11 cellular contexts compared by ENCODE assay signal in the genomic region with DNA sequence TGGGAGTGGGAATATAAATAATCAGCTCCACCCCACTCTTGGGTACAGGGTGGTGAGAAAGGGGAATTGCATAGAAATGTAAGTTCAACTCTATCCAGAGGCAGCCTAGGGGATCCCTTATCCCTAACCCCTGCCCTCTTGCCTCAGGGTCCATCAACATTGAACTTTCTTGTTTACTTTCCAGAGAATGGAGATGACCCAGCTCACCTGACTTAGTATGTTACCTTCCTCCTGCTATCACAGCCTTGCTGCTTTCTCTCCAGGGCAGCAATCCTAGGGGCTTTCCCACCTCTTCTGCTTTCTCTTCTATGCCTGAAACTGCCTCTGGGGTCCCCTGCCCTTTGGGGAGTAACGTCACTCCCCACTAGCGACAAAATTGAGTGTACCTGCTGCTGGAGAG. TPM values are rescaled to one million over a fixed set of nuclear protein-coding genes. Genes with fewer than 3 reads are reported as not detected.
DNase-seq lines count a peak whose midpoint lies in the region; ATAC-seq and TF ChIP-seq lines count a peak whose summit lies in the region.
"Had no signal": no experiment of that assay in that cellular context is flagged by ENCODE, and none has a peak within 500 bp of the region (broad histone marks: within the 10 kb centered on the region; RNA-seq: fewer than 3 reads in every experiment).

No MANE protein-coding gene starts in this region.

- no peaks in the 10 kb centered on the region for H3K27me3 Mint-ChIP-seq in activated CD8-positive, alpha-beta T cell treated with anti-CD3 and anti-CD28 coated beads for 36 hours
- peaks cover 44% of the 10 kb centered on the region for H3K27me3 Mint-ChIP-seq in activated CD8-positive, alpha-beta T cell treated with anti-CD3 and anti-CD28 coated beads, Interleukin-2, amount 10 ng/mL, durations not matched to agents 7 days and 5 days (ENCODE audit: low read depth)
- H3K27me3 Mint-ChIP-seq in naive B cell, result peaks cover 20 to 49% (median 42%) of the 10 kb centered on the region in 3 donors

- H3K27ac ChIP-seq in colonic mucosa, result peak overlapping the region; percentile 99
- peak overlapping the region; percentile 94 to 99 (median 96) for H3K27ac ChIP-seq in transverse colon
- no peak overlapping the region for H3K27ac ChIP-seq in SJCRH30

- POLR2A ChIA-PET in activated CD8-positive, alpha-beta T cell treated with anti-CD3 and anti-CD28 coated beads for 36 hours (lab: Charles Lee), result interaction anchor here (0.8 to 1.9 kb wide), 2 partner anchors 10 to 19 kb away, joined by 3 to 4 read pairs; no protein-coding TSS in a partner anchor
- POLR2A ChIA-PET in activated CD8-positive, alpha-beta T cell treated with anti-CD3 and anti-CD28 coated beads, Interleukin-2, amount 10 ng/mL, durations not matched to agents 7 days and 5 days (lab: Charles Lee), result no interaction called here

- no peaks in the 10 kb centered on the region for H3K36me3 Mint-ChIP-seq in activated CD8-positive, alpha-beta T cell treated with anti-CD3 and anti-CD28 coated beads for 36 hours (ENCODE audit: low read depth)
- H3K36me3 Mint-ChIP-seq in activated CD8-positive, alpha-beta T cell treated with anti-CD3 and anti-CD28 coated beads, Interleukin-2, amount 10 ng/mL, durations not matched to agents 7 days and 5 days (ENCODE audit: low read depth), result no peaks in the 10 kb centered on the region
- H3K36me3 Mint-ChIP-seq in naive B cell, result no peaks in the 10 kb centered on the region
- H3K36me3 Mint-ChIP-seq: stimulated activated effector memory CD8-positive, alpha-beta T cell treated with anti-CD3 and anti-CD28 coated beads, Interleukin-12 subunit alpha, Interleukin-12 subunit beta, amount 100 ng/mL, for 72 hours had no signal

- no peaks in the 10 kb centered on the region for H3K9me3 ChIP-seq in colonic mucosa
- no peaks in the 10 kb centered on the region for H3K9me3 ChIP-seq in transverse colon
- H3K9me3 ChIP-seq in SJCRH30 (replicated peaks), result no peaks in the 10 kb centered on the region

- no peak for TF ChIP-seq EP300 in transverse colon (IDR thresholded peaks at IDR 0.05; ENCODE audit: low read depth)

- no peaks in the 10 kb centered on the region for H3K9me3 Mint-ChIP-seq in activated CD8-positive, alpha-beta T cell treated with anti-CD3 and anti-CD28 coated beads for 36 hours
- no peaks in the 10 kb centered on the region for H3K9me3 Mint-ChIP-seq in activated CD8-positive, alpha-beta T cell treated with anti-CD3 and anti-CD28 coated beads, Interleukin-2, amount 10 ng/mL, durations not matched to agents 7 days and 5 days (ENCODE audit: insufficient read depth)
- no peaks in the 10 kb centered on the region for H3K9me3 Mint-ChIP-seq in naive B cell
- H3K9me3 Mint-ChIP-seq: stimulated activated effector memory CD8-positive, alpha-beta T cell treated with anti-CD3 and anti-CD28 coated beads, Interleukin-12 subunit alpha, Interleukin-12 subunit beta, amount 100 ng/mL, for 72 hours had no signal

- peak overlapping the region in 1 of 2 donors; percentile 87 for H3K9ac ChIP-seq in colonic mucosa (ENCODE audit: low read depth in 2 of 2, low read length in 2 of 2)

- H3K36me3 ChIP-seq in colonic mucosa (no peaks in the 10 kb centered on the region), transverse colon (no peaks in the 10 kb centered on the region), SJCRH30 (no peaks in the 10 kb centered on the region)

- intact Hi-C loops in activated CD8-positive, alpha-beta T cell treated with anti-CD3 and anti-CD28 coated beads for 36 hours (cut with micrococcal nuclease), result no loop called here
- intact Hi-C loops in colonic mucosa (cut with DNase I), result no loop called here
- intact Hi-C loops in transverse colon (cut with DNase I; ENCODE audit: low total_unique reads), result no loop called here

- CTCF ChIA-PET in activated CD8-positive, alpha-beta T cell treated with anti-CD3 and anti-CD28 coated beads for 36 hours (lab: Charles Lee), result interaction anchor here (1.0 to 12.0 kb wide), 5 partner anchors 16 to 61 kb away, joined by 3 to 143 read pairs (median 4); partner anchors contain the start of gene STAT6
- CTCF ChIA-PET in activated CD8-positive, alpha-beta T cell treated with anti-CD3 and anti-CD28 coated beads, Interleukin-2, amount 10 ng/mL, durations not matched to agents 7 days and 5 days (lab: Charles Lee), result interaction anchor here (0.6 to 2.4 kb wide), 3 partner anchors 9 to 52 kb away, joined by 4 to 8 read pairs (median 6); partner anchors contain the start of gene STAT6

- H3K4me3 Mint-ChIP-seq in activated CD8-positive, alpha-beta T cell treated with anti-CD3 and anti-CD28 coated beads for 36 hours, result no peak overlapping the region
- no peak overlapping the region for H3K4me3 Mint-ChIP-seq in activated CD8-positive, alpha-beta T cell treated with anti-CD3 and anti-CD28 coated beads, Interleukin-2, amount 10 ng/mL, durations not matched to agents 7 days and 5 days
- H3K4me3 Mint-ChIP-seq in naive B cell, result peak overlapping the region in 2 of 8 donors; percentile 72 to 84
- H3K4me3 Mint-ChIP-seq: stimulated activated effector memory CD8-positive, alpha-beta T cell treated with anti-CD3 and anti-CD28 coated beads, Interleukin-12 subunit alpha, Interleukin-12 subunit beta, amount 100 ng/mL, for 72 hours had no signal

- 44 to 60% methylated on average over 2 of the region's 2 CpGs for WGBS in transverse colon (ENCODE audit: low coverage in 1 of 2), 2 donors

- DNase-seq in activated CD8-positive, alpha-beta T cell treated with anti-CD3 and anti-CD28 coated beads for 36 hours, result peak; percentile 26
- DNase-seq in activated CD8-positive, alpha-beta T cell treated with anti-CD3 and anti-CD28 coated beads, Interleukin-2, amount 10 ng/mL, durations not matched to agents 7 days and 5 days, result no peak
- DNase-seq in colonic mucosa (peak; percentile 17), naive B cell (no peak), transverse colon (peak; percentile 5), NCI-H2029 (lab: John Stamatoyannopoulos, UW) (no peak), NCI-H1694 (lab: John Stamatoyannopoulos, UW) (no peak), SJCRH30 (no peak)
- DNase-seq: NCI-H446 treated with DMSO at 0.1 percent for 48 hours had no signal

- ATAC-seq in activated CD8-positive, alpha-beta T cell treated with anti-CD3 and anti-CD28 coated beads for 36 hours, result no peak
- no peak for ATAC-seq in activated CD8-positive, alpha-beta T cell treated with anti-CD3 and anti-CD28 coated beads, Interleukin-2, amount 10 ng/mL, durations not matched to agents 7 days and 5 days
- peak; percentile 27 to 40 for ATAC-seq in naive B cell (ENCODE audit: low read depth in 2 of 2)
- ATAC-seq: stimulated activated effector memory CD8-positive, alpha-beta T cell treated with anti-CD3 and anti-CD28 coated beads, Interleukin-12 subunit alpha, Interleukin-12 subunit beta, amount 100 ng/mL, for 72 hours had no signal

- in situ Hi-C loops in transverse colon (cut with MboI; ENCODE audit: low pct_ligation_motif_present in 1 of 4, low pct_unique_long_range_greater_than_20kb in 1 of 4, low sequenced_read_pairs in 3 of 4), result no loop called here

- H3K4me3 ChIP-seq in colonic mucosa (peak overlapping the region; percentile 86), transverse colon (no peak overlapping the region), SJCRH30 (no peak overlapping the region)

- H3K4me1 Mint-ChIP-seq in activated CD8-positive, alpha-beta T cell treated with anti-CD3 and anti-CD28 coated beads for 36 hours (ENCODE audit: low read depth), result peaks cover 11% of the 10 kb centered on the region
- peaks cover 4% of the 10 kb centered on the region for H3K4me1 Mint-ChIP-seq in activated CD8-positive, alpha-beta T cell treated with anti-CD3 and anti-CD28 coated beads, Interleukin-2, amount 10 ng/mL, durations not matched to agents 7 days and 5 days (ENCODE audit: low read depth)
- peaks cover 6 to 13% (median 12%) of the 10 kb centered on the region in 3 donors for H3K4me1 Mint-ChIP-seq in naive B cell

- H3K4me1 ChIP-seq in colonic mucosa (peaks cover 5% of the 10 kb centered on the region), transverse colon (peaks cover 40 to 78% (median 64%) of the 10 kb centered on the region in 4 donors), SJCRH30 (peaks cover 46% of the 10 kb centered on the region)

- no peaks in the 10 kb centered on the region for H3K27me3 ChIP-seq in colonic mucosa
- H3K27me3 ChIP-seq in transverse colon, result no peaks in the 10 kb centered on the region
- peaks cover 12% of the 10 kb centered on the region for H3K27me3 ChIP-seq in SJCRH30

- TF ChIP-seq POLR2A in transverse colon (IDR thresholded peaks at IDR 0.05), result no peak

- no peak overlapping the region for H3K27ac Mint-ChIP-seq in activated CD8-positive, alpha-beta T cell treated with anti-CD3 and anti-CD28 coated beads for 36 hours
- H3K27ac Mint-ChIP-seq in activated CD8-positive, alpha-beta T cell treated with anti-CD3 and anti-CD28 coated beads, Interleukin-2, amount 10 ng/mL, durations not matched to agents 7 days and 5 days, result no peak overlapping the region
- peak overlapping the region in 1 of 6 donors; percentile 32 for H3K27ac Mint-ChIP-seq in naive B cell

- TF ChIP-seq CTCF in activated CD8-positive, alpha-beta T cell treated with anti-CD3 and anti-CD28 coated beads for 36 hours (IDR thresholded peaks at IDR 0.05), result no peak
- TF ChIP-seq CTCF in colonic mucosa (IDR thresholded peaks at IDR 0.05), result no peak
- TF ChIP-seq CTCF in transverse colon (IDR thresholded peaks at IDR 0.05), result no peak

RNA-seq across cellular contexts. Expression of gene LRP1, which starts 2.7 kb away (rescaled TPM):
- 1 to 10 TPM; 1.5 to 1.9 TPM for total RNA-seq in activated CD8-positive, alpha-beta T cell treated with anti-CD3 and anti-CD28 coated beads for 36 hours
- total RNA-seq in activated CD8-positive, alpha-beta T cell treated with anti-CD3 and anti-CD28 coated beads, Interleukin-2, amount 10 ng/mL, durations not matched to agents 7 days and 5 days, result under 1 TPM; 0.39 to 0.40 TPM
- 100 to 1,000 TPM; 107 to 123 TPM for total RNA-seq in colonic mucosa
- under 1 TPM in 3 of 6 donors, not detected in 3; 0.04 to 0.55 (median 0.09) TPM for polyA plus RNA-seq in naive B cell (ENCODE audit: low read depth in 6 of 6)
- total RNA-seq in transverse colon, result 100 to 1,000 TPM in 3 of 4 donors, 10 to 100 TPM in 1; 94.3 to 248 (median 199) TPM
- total RNA-seq in SJCRH30 (2014; rRNA removed; shearing (Covaris generic)), result 53.7 and 58.6 TPM in 2 replicates

RNA-seq across cellular contexts. Expression of gene LRP1-AS, which starts 16.5 kb away (rescaled TPM):
- total RNA-seq in activated CD8-positive, alpha-beta T cell treated with anti-CD3 and anti-CD28 coated beads for 36 hours, result not detected
- total RNA-seq in activated CD8-positive, alpha-beta T cell treated with anti-CD3 and anti-CD28 coated beads, Interleukin-2, amount 10 ng/mL, durations not matched to agents 7 days and 5 days, result not detected
- total RNA-seq in colonic mucosa (not detected), transverse colon (not detected)
- polyA plus RNA-seq in naive B cell (ENCODE audit: low read depth in 6 of 6), result not detected
- 1.1 and 1.3 TPM in 2 replicates for total RNA-seq in SJCRH30 (2014; rRNA removed; shearing (Covaris generic))
- total RNA-seq: T-helper 1 cell treated with Interleukin-12 subunit alpha and Interleukin-12 subunit beta and Interleukin-4 antibody, amounts not matched to agents 30 ng/mL and 1 ng/mL, for 36 hours had no signal

RNA-seq across cellular contexts. Expression of gene STAT6, which starts 19.8 kb away (rescaled TPM):
- total RNA-seq in activated CD8-positive, alpha-beta T cell treated with anti-CD3 and anti-CD28 coated beads for 36 hours, result 100 to 1,000 TPM; 207 to 209 TPM
- 100 to 1,000 TPM; 189 TPM for total RNA-seq in activated CD8-positive, alpha-beta T cell treated with anti-CD3 and anti-CD28 coated beads, Interleukin-2, amount 10 ng/mL, durations not matched to agents 7 days and 5 days
- total RNA-seq in colonic mucosa (100 to 1,000 TPM; 161 to 181 TPM), transverse colon (100 to 1,000 TPM; 181 to 318 (median 198) TPM)
- polyA plus RNA-seq in naive B cell (ENCODE audit: low read depth in 6 of 6), result 100 to 1,000 TPM in 5 of 6 donors, 10 to 100 TPM in 1; 88.2 to 172 (median 159) TPM
- 15.1 and 15.8 TPM in 2 replicates for total RNA-seq in SJCRH30 (2014; rRNA removed; shearing (Covaris generic))

RNA-seq across cellular contexts. Expression of gene NAB2, which starts 42.0 kb away (rescaled TPM):
- 10 to 100 TPM; 69.3 to 70.8 TPM for total RNA-seq in activated CD8-positive, alpha-beta T cell treated with anti-CD3 and anti-CD28 coated beads for 36 hours
- 10 to 100 TPM; 12.9 to 13.7 TPM for total RNA-seq in activated CD8-positive, alpha-beta T cell treated with anti-CD3 and anti-CD28 coated beads, Interleukin-2, amount 10 ng/mL, durations not matched to agents 7 days and 5 days
- total RNA-seq in colonic mucosa (1 to 10 TPM; 4.8 to 7.0 TPM), transverse colon (1 to 10 TPM; 2.6 to 9.1 (median 4.7) TPM)
- polyA plus RNA-seq in naive B cell (ENCODE audit: low read depth in 6 of 6), result 1 to 10 TPM in 5 of 6 donors, under 1 TPM in 1; 0.54 to 2.6 (median 1.6) TPM
- 87.8 and 89.9 TPM in 2 replicates for total RNA-seq in SJCRH30 (2014; rRNA removed; shearing (Covaris generic))

RNA-seq across cellular contexts. Expression of gene NEMP1, which starts 52.4 kb away (rescaled TPM):
- total RNA-seq in activated CD8-positive, alpha-beta T cell treated with anti-CD3 and anti-CD28 coated beads for 36 hours, result 10 to 100 TPM; 76.1 to 80.6 TPM
- total RNA-seq in activated CD8-positive, alpha-beta T cell treated with anti-CD3 and anti-CD28 coated beads, Interleukin-2, amount 10 ng/mL, durations not matched to agents 7 days and 5 days, result 10 to 100 TPM; 56.4 to 56.9 TPM
- total RNA-seq in colonic mucosa (10 to 100 TPM in 1 of 2 donors, 1 to 10 TPM in 1; 7.3 to 21.1 TPM), transverse colon (10 to 100 TPM in 1 of 4 donors, 1 to 10 TPM in 3; 4.0 to 66.7 (median 5.2) TPM)
- 1 to 10 TPM; 3.9 to 7.1 (median 5.9) TPM for polyA plus RNA-seq in naive B cell (ENCODE audit: low read depth in 6 of 6)
- total RNA-seq in SJCRH30 (2014; rRNA removed; shearing (Covaris generic)), result 63.7 and 70.2 TPM in 2 replicates

Comparison
In these comparisons a context has a peak if more than half of its experiments do, and no peak if none do; other contexts are left out.
1. DNase-seq: peak in activated CD8-positive, alpha-beta T cell treated with anti-CD3 and anti-CD28 coated beads for 36 hours (single experiment), colonic mucosa (single experiment) and transverse colon (single experiment); none in activated CD8-positive, alpha-beta T cell treated with anti-CD3 and anti-CD28 coated beads, Interleukin-2, amount 10 ng/mL, durations not matched to agents 7 days and 5 days (single experiment), naive B cell (single experiment), NCI-H2029 (single experiment), NCI-H1694 (single experiment) and SJCRH30 (0 of 2).
2. ATAC-seq: peak in naive B cell (2 of 2); none in activated CD8-positive, alpha-beta T cell treated with anti-CD3 and anti-CD28 coated beads for 36 hours (single experiment) and activated CD8-positive, alpha-beta T cell treated with anti-CD3 and anti-CD28 coated beads, Interleukin-2, amount 10 ng/mL, durations not matched to agents 7 days and 5 days (single experiment).
3. RNA of gene LRP1, which starts 2.7 kb away (total RNA-seq): 94.3 to 248 TPM in transverse colon, 107 to 123 TPM in colonic mucosa and 53.7 to 58.6 TPM in SJCRH30; 1.5 to 1.9 TPM in activated CD8-positive, alpha-beta T cell treated with anti-CD3 and anti-CD28 coated beads for 36 hours and 0.39 to 0.40 TPM in activated CD8-positive, alpha-beta T cell treated with anti-CD3 and anti-CD28 coated beads, Interleukin-2, amount 10 ng/mL, durations not matched to agents 7 days and 5 days; every median in the first group is over 10 times any median in the second.